Comparison of ENCODE assay signal across 8 cellular contexts in the genomic region with DNA sequence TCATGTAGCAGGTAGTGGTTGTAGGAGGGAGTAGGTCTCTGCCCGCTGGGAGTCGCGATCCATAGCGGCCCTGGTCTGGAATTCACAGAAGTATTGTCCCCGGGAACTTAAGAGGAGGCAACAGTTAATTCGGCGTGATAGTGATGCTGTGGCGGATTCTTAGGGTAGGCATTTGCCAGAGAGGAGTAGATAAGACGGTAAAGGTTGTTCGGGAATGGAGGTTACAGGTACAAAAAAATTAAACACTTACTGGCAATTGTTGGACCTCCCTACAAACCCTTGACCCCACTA. TPM values are rescaled to one million over a fixed set of nuclear protein-coding genes. Genes with fewer than 3 reads are reported as not detected.
DNase-seq lines count a peak whose midpoint lies in the region; ATAC-seq and TF ChIP-seq lines count a peak whose summit lies in the region.

No MANE protein-coding gene starts in this region.

- H3K4me3 Mint-ChIP-seq in progenitor cell of endocrine pancreas (ENCODE audit: low read depth): peak overlapping the region; percentile 88

- H3K9me3 ChIP-seq in Peyer's patch: no peaks in the 10 kb centered on the region
- no peaks in the 10 kb centered on the region for H3K9me3 ChIP-seq in esophagus squamous epithelium

- H3K27me3 Mint-ChIP-seq in progenitor cell of endocrine pancreas: no peaks in the 10 kb centered on the region

- H3K27ac ChIP-seq in Peyer's patch (peak overlapping the region; percentile 86 to 91 (median 90)), esophagus squamous epithelium (peak overlapping the region; percentile 97 to 98 (median 98))

- ATAC-seq in GM21825 (IDR thresholded peaks at IDR 0.05; ENCODE audit: unreplicated experiment) (no peak), GM21737 (IDR thresholded peaks at IDR 0.05; ENCODE audit: unreplicated experiment) (no peak)

- TF ChIP-seq POLR2A in Peyer's patch (IDR thresholded peaks at IDR 0.05) (no peak), esophagus squamous epithelium (IDR thresholded peaks at IDR 0.05) (no peak)

- in situ Hi-C loops in ACHN (cut with HindIII; ENCODE audit: low pct_ligation_motif_present, low pct_unique_long_range_greater_than_20kb, low sequenced_read_pairs): no loop called here

- intact Hi-C loops in esophagus squamous epithelium (cut with DNase I): no loop called here

- no peaks in the 10 kb centered on the region for H3K9me3 Mint-ChIP-seq in progenitor cell of endocrine pancreas (ENCODE audit: low read depth)

- H3K27me3 ChIP-seq in Peyer's patch: no peaks in the 10 kb centered on the region
- H3K27me3 ChIP-seq in esophagus squamous epithelium: no peaks in the 10 kb centered on the region

- H3K36me3 Mint-ChIP-seq in progenitor cell of endocrine pancreas (ENCODE audit: insufficient read depth): peaks cover 21% of the 10 kb centered on the region

- H3K4me3 ChIP-seq in GM12864 (ENCODE audit: low read depth, low read length) (peak overlapping the region; percentile 97), Peyer's patch (peak overlapping the region; percentile 64 to 93 (median 78)), esophagus squamous epithelium (peak overlapping the region; percentile 80 to 89 (median 84))

- H3K4me1 Mint-ChIP-seq in progenitor cell of endocrine pancreas (ENCODE audit: low read depth): peaks cover 59% of the 10 kb centered on the region

- peaks cover 3 to 37% (median 13%) of the 10 kb centered on the region in 4 donors for H3K4me1 ChIP-seq in Peyer's patch
- H3K4me1 ChIP-seq in esophagus squamous epithelium: peaks cover 26 to 76% (median 38%) of the 10 kb centered on the region in 3 donors

- TF ChIP-seq CTCF in GM12864 (IDR thresholded peaks at IDR 0.05; ENCODE audit: low read depth, low read length, missing control alignments) (no peak), Peyer's patch (IDR thresholded peaks at IDR 0.05) (no peak), esophagus squamous epithelium (IDR thresholded peaks at IDR 0.05) (no peak), progenitor cell of endocrine pancreas (IDR thresholded peaks at IDR 0.05; ENCODE audit: unreplicated experiment) (no peak)

- no peak for DNase-seq in GM12864 (ENCODE audit: low read depth)
- DNase-seq in Peyer's patch: no peak
- no peak for DNase-seq in esophagus squamous epithelium (lab: John Stamatoyannopoulos, UW)
- DNase-seq in progenitor cell of endocrine pancreas (ENCODE audit: low spot score, unreplicated experiment): no peak
- DNase-seq in ACHN: no peak
- no peak for DNase-seq in DMS79 treated with DMSO at 0.1 percent for 48 hours (lab: John Stamatoyannopoulos, UW)

- H3K36me3 ChIP-seq in Peyer's patch (peaks cover 0 to 4% (median 0%) of the 10 kb centered on the region in 3 donors), esophagus squamous epithelium (peaks cover 0 to 4% (median 4%) of the 10 kb centered on the region in 3 donors)

- 1 to 2% methylated on average over 6 to 10 of the region's 10 CpGs for WGBS in esophagus squamous epithelium, 2 donors

- peak overlapping the region; percentile 97 for H3K27ac Mint-ChIP-seq in progenitor cell of endocrine pancreas

RNA-seq across cellular contexts. Expression of a gene that starts 0.7 kb away (rescaled TPM):
- total RNA-seq in Peyer's patch (100 to 1,000 TPM in 1 of 4 donors, 10 to 100 TPM in 3; 23.3 to 235 (median 86.5) TPM), esophagus squamous epithelium (10 to 100 TPM; 16.5 to 36.0 (median 23.9) TPM), progenitor cell of endocrine pancreas (39.6 and 42.8 TPM in 2 replicates)
